Comparison of ENCODE assay signal across 11 cellular contexts in the genomic region with DNA sequence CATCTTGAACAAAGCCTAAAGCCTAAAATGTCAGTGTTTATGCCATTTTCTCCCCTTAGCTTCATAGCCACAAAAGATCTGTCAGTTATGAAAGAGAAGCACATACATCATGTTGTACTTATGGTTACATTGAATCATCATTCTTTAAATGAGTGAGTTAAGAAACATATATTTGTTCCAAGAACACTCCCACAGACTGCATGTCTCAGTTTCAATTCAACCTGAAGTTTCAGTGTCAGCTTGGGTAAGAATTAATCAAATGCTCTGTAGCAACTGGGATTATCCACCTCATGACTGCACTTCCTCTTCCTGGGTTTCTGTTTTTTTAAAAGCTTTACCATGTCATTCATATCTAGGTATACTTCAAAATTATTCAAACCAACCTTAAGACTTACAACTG. TPM values are rescaled to one million over a fixed set of nuclear protein-coding genes. Genes with fewer than 3 reads are reported as not detected.
A peak's percentile ranks its signal among the peaks of the same experiment; 100 is the strongest.
DNase-seq lines count a peak whose midpoint lies in the region; ATAC-seq and TF ChIP-seq lines count a peak whose summit lies in the region.
"Had no signal": no experiment of that assay in that cellular context is flagged by ENCODE, and none has a peak within 500 bp of the region (broad histone marks: within the 10 kb centered on the region; RNA-seq: fewer than 3 reads in every experiment).

No MANE protein-coding gene starts in this region.

- TF ChIP-seq CTCF in prostate gland (IDR thresholded peaks at IDR 0.05), result no peak
- TF ChIP-seq CTCF in sigmoid colon (IDR thresholded peaks at IDR 0.05), result no peak
- no peak for TF ChIP-seq CTCF in spleen (IDR thresholded peaks at IDR 0.05 in 8 of 11, conservative IDR thresholded peaks at IDR 0.05 in 3 of 11)

- no peaks in the 10 kb centered on the region for H3K27me3 Mint-ChIP-seq in activated CD4-positive, alpha-beta T cell treated with anti-CD3 and anti-CD28 coated beads, Interleukin-2, amount 10 ng/mL, durations not matched to agents 24 days and 14 days

- H3K27ac ChIP-seq in prostate gland (no peak overlapping the region), sigmoid colon (no peak overlapping the region), spleen (no peak overlapping the region)
- H3K27ac ChIP-seq: left ventricle myocardium inferior had no signal

- H3K4me1 ChIP-seq in prostate gland (replicated peaks), result no peaks in the 10 kb centered on the region
- H3K4me1 ChIP-seq in sigmoid colon, result no peaks in the 10 kb centered on the region
- H3K4me1 ChIP-seq in spleen, result no peaks in the 10 kb centered on the region
- H3K4me1 ChIP-seq: left ventricle myocardium inferior had no signal

- H3K4me3 Mint-ChIP-seq in activated CD4-positive, alpha-beta T cell treated with anti-CD3 and anti-CD28 coated beads, Interleukin-2, amount 10 ng/mL, durations not matched to agents 24 days and 14 days, result peak overlapping the region; percentile 64

- intact Hi-C loops in activated CD4-positive, alpha-beta T cell treated with anti-CD3 and anti-CD28 coated beads, Interleukin-2, amount 10 ng/mL, durations not matched to agents 24 days and 14 days (cut with micrococcal nuclease), result loop anchor here (1.0 to 10.0 kb wide), 6 partner anchors 23 to 727 kb away; partner anchors contain the start of genes UBA6 and YTHDC1
- intact Hi-C loops in prostate gland (cut with DNase I) (no loop called here), sigmoid colon (cut with DNase I) (no loop called here), spleen (cut with DNase I; ENCODE audit: low total_unique reads) (no loop called here)

- H3K36me3 ChIP-seq in prostate gland (no peaks in the 10 kb centered on the region), sigmoid colon (no peaks in the 10 kb centered on the region), spleen (no peaks in the 10 kb centered on the region)
- H3K36me3 ChIP-seq: left ventricle myocardium inferior had no signal

- TF ChIP-seq POLR2A in prostate gland (IDR thresholded peaks at IDR 0.05), result no peak
- TF ChIP-seq POLR2A in sigmoid colon (IDR thresholded peaks at IDR 0.05), result no peak
- no peak for TF ChIP-seq POLR2A in spleen (IDR thresholded peaks at IDR 0.05)

- H3K27ac Mint-ChIP-seq in activated CD4-positive, alpha-beta T cell treated with anti-CD3 and anti-CD28 coated beads, Interleukin-2, amount 10 ng/mL, durations not matched to agents 24 days and 14 days, result peak overlapping the region; percentile 93

- TF ChIP-seq EP300 in sigmoid colon (IDR thresholded peaks at IDR 0.05), result no peak

- H3K27me3 ChIP-seq in prostate gland (replicated peaks; ENCODE audit: insufficient read depth), result no peaks in the 10 kb centered on the region
- no peaks in the 10 kb centered on the region for H3K27me3 ChIP-seq in sigmoid colon
- H3K27me3 ChIP-seq in spleen (replicated peaks in 1 of 7), result peaks cover 0 to 4% (median 0%) of the 10 kb centered on the region in 7 donors

- H3K9me3 ChIP-seq in prostate gland, result no peaks in the 10 kb centered on the region
- H3K9me3 ChIP-seq in sigmoid colon, result no peaks in the 10 kb centered on the region
- no peaks in the 10 kb centered on the region for H3K9me3 ChIP-seq in spleen
- H3K9me3 ChIP-seq: left ventricle myocardium inferior had no signal

- H3K9me3 Mint-ChIP-seq in activated CD4-positive, alpha-beta T cell treated with anti-CD3 and anti-CD28 coated beads, Interleukin-2, amount 10 ng/mL, durations not matched to agents 24 days and 14 days, result peaks cover 4% of the 10 kb centered on the region

- H3K4me3 ChIP-seq in prostate gland (no peak overlapping the region), sigmoid colon (no peak overlapping the region), spleen (no peak overlapping the region)
- H3K4me3 ChIP-seq: left ventricle myocardium inferior had no signal

- peaks cover 2% of the 10 kb centered on the region for H3K36me3 Mint-ChIP-seq in activated CD4-positive, alpha-beta T cell treated with anti-CD3 and anti-CD28 coated beads, Interleukin-2, amount 10 ng/mL, durations not matched to agents 24 days and 14 days (ENCODE audit: low read depth)

- peaks cover 10% of the 10 kb centered on the region for H3K4me1 Mint-ChIP-seq in activated CD4-positive, alpha-beta T cell treated with anti-CD3 and anti-CD28 coated beads, Interleukin-2, amount 10 ng/mL, durations not matched to agents 24 days and 14 days

- ATAC-seq in GM21825 (IDR thresholded peaks at IDR 0.05; ENCODE audit: unreplicated experiment) (peak; percentile 68), HG03520 (IDR thresholded peaks at IDR 0.05; ENCODE audit: unreplicated experiment) (peak; percentile 90)

- DNase-seq in activated CD4-positive, alpha-beta T cell treated with anti-CD3 and anti-CD28 coated beads, Interleukin-2, amount 10 ng/mL, durations not matched to agents 24 days and 14 days, result no peak
- DNase-seq in activated CD4-positive, alpha-beta T cell treated with anti-CD3 and anti-CD28 coated beads, Interleukin-2, amount 50 U/mL, for 48 hours, result no peak
- DNase-seq in kidney tubule cell (ENCODE audit: low spot score) (peak; percentile 16), prostate gland (ENCODE audit: low spot score) (no peak), sigmoid colon (no peak), spleen (no peak)
- DNase-seq: effector memory CD4-positive, alpha-beta T cell; left ventricle myocardium inferior had no signal

RNA-seq across cellular contexts. Expression of gene TMPRSS11B, which starts 3.9 kb away (rescaled TPM):
- total RNA-seq in activated CD4-positive, alpha-beta T cell treated with anti-CD3 and anti-CD28 coated beads, Interleukin-2, amount 10 ng/mL, durations not matched to agents 24 days and 14 days, result not detected in 2 replicates
- total RNA-seq in prostate gland, result not detected
- total RNA-seq in sigmoid colon, result not detected
- 1 to 10 TPM in 1 of 3 donors, under 1 TPM in 1, not detected in 1; 0.12 to 1.2 TPM for polyA plus RNA-seq in sigmoid colon
- not detected for total RNA-seq in spleen
- polyA plus RNA-seq in spleen, result under 1 TPM in 2 of 3 donors, not detected in 1; 0.09 to 0.35 TPM
- total RNA-seq: left ventricle myocardium inferior had no signal
- polyA plus RNA-seq: AG04450 had no signal
